2 cellular contexts compared by ENCODE assay signal in the genomic region with DNA sequence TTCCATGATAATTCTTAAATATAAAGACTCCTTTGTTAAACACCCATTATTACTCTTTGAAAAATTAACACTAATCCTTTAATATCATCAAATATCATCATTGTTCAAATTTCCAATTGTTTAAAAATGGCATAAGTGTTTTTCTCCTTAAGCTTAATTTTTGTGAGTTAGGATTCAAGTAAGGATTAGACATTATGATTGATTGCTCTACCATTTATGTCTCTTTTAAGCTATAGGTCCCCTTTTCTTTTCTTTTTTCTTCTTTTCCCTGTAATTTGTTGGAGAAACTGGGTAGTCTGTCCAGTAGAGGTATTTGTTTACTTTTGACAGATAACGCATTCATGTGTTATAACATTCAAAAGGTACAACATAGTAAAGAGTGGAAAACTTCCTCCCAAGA.
TF ChIP-seq lines count a peak whose summit lies in the region.

No MANE protein-coding gene starts in this region.

TF ChIP-seq in K562, 482 proteins besides CTCF, POLR2A, EP300 and RAD21 (continued from another document):
- TF ChIP-seq, protein P1, sequence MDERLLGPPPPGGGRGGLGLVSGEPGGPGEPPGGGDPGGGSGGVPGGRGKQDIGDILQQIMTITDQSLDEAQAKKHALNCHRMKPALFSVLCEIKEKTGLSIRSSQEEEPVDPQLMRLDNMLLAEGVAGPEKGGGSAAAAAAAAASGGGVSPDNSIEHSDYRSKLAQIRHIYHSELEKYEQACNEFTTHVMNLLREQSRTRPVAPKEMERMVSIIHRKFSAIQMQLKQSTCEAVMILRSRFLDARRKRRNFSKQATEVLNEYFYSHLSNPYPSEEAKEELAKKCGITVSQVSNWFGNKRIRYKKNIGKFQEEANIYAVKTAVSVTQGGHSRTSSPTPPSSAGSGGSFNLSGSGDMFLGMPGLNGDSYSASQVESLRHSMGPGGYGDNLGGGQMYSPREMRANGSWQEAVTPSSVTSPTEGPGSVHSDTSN (CRISPR knock-in tag; IDR thresholded peaks at IDR 0.05; ENCODE audit: low read depth), result no peak
- TF ChIP-seq, protein P1 (tag; conservative IDR thresholded peaks at IDR 0.05; ENCODE audit: low read depth), result peak; percentile 63
- TF ChIP-seq OTX1 (CRISPR knock-in tag; IDR thresholded peaks at IDR 0.05) (no peak), SIN3A (IDR thresholded peaks at IDR 0.05; ENCODE audit: borderline replicate concordance in 2 of 2, control insufficient read depth in 1 of 2, low read depth in 2 of 2, low read length in 2 of 2) (no peak)
- TF ChIP-seq, protein P2, sequence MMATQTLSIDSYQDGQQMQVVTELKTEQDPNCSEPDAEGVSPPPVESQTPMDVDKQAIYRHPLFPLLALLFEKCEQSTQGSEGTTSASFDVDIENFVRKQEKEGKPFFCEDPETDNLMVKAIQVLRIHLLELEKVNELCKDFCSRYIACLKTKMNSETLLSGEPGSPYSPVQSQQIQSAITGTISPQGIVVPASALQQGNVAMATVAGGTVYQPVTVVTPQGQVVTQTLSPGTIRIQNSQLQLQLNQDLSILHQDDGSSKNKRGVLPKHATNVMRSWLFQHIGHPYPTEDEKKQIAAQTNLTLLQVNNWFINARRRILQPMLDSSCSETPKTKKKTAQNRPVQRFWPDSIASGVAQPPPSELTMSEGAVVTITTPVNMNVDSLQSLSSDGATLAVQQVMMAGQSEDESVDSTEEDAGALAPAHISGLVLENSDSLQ (IDR thresholded peaks at IDR 0.05), result peak; percentile 52; the same call in 1 of the 2 replicates

TF ChIP-seq in SK-N-SH treated with all-trans-retinoic acid at 6 μM for 48 hours, 23 proteins besides CTCF, POLR2A, EP300 and RAD21 (continued from another document):
- TF ChIP-seq, protein P3, sequence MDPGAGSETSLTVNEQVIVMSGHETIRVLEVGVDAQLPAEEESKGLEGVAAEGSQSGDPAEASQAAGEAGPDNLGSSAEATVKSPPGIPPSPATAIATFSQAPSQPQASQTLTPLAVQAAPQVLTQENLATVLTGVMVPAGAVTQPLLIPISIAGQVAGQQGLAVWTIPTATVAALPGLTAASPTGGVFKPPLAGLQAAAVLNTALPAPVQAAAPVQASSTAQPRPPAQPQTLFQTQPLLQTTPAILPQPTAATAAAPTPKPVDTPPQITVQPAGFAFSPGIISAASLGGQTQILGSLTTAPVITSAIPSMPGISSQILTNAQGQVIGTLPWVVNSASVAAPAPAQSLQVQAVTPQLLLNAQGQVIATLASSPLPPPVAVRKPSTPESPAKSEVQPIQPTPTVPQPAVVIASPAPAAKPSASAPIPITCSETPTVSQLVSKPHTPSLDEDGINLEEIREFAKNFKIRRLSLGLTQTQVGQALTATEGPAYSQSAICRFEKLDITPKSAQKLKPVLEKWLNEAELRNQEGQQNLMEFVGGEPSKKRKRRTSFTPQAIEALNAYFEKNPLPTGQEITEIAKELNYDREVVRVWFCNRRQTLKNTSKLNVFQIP (CRISPR knock-in tag; IDR thresholded peaks at IDR 0.05; ENCODE audit: borderline replicate concordance, low read depth), result no peak
- TF ChIP-seq RARB (CRISPR knock-in tag; IDR thresholded peaks at IDR 0.05) (no peak), ZFP3 (CRISPR knock-in tag; IDR thresholded peaks at IDR 0.05) (no peak), OSR1 (CRISPR knock-in tag; IDR thresholded peaks at IDR 0.05) (no peak), TOX (CRISPR knock-in tag; IDR thresholded peaks at IDR 0.05; ENCODE audit: borderline replicate concordance) (no peak), ZC3H10 (CRISPR knock-in tag; IDR thresholded peaks at IDR 0.05) (no peak), ISL1 (CRISPR knock-in tag; IDR thresholded peaks at IDR 0.05) (no peak), ARNTL (CRISPR knock-in tag; IDR thresholded peaks at IDR 0.05; ENCODE audit: borderline replicate concordance, low read depth) (no peak), ZNF8 (CRISPR knock-in tag; IDR thresholded peaks at IDR 0.05) (no peak), PPARA (CRISPR knock-in tag; IDR thresholded peaks at IDR 0.05; ENCODE audit: borderline replicate concordance) (no peak), ZFP30 (CRISPR knock-in tag; IDR thresholded peaks at IDR 0.05) (no peak)
- TF ChIP-seq, protein P4, sequence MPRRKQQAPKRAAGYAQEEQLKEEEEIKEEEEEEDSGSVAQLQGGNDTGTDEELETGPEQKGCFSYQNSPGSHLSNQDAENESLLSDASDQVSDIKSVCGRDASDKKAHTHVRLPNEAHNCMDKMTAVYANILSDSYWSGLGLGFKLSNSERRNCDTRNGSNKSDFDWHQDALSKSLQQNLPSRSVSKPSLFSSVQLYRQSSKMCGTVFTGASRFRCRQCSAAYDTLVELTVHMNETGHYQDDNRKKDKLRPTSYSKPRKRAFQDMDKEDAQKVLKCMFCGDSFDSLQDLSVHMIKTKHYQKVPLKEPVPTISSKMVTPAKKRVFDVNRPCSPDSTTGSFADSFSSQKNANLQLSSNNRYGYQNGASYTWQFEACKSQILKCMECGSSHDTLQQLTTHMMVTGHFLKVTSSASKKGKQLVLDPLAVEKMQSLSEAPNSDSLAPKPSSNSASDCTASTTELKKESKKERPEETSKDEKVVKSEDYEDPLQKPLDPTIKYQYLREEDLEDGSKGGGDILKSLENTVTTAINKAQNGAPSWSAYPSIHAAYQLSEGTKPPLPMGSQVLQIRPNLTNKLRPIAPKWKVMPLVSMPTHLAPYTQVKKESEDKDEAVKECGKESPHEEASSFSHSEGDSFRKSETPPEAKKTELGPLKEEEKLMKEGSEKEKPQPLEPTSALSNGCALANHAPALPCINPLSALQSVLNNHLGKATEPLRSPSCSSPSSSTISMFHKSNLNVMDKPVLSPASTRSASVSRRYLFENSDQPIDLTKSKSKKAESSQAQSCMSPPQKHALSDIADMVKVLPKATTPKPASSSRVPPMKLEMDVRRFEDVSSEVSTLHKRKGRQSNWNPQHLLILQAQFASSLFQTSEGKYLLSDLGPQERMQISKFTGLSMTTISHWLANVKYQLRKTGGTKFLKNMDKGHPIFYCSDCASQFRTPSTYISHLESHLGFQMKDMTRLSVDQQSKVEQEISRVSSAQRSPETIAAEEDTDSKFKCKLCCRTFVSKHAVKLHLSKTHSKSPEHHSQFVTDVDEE (CRISPR knock-in tag; IDR thresholded peaks at IDR 0.05), result no peak
- TF ChIP-seq, protein P5, sequence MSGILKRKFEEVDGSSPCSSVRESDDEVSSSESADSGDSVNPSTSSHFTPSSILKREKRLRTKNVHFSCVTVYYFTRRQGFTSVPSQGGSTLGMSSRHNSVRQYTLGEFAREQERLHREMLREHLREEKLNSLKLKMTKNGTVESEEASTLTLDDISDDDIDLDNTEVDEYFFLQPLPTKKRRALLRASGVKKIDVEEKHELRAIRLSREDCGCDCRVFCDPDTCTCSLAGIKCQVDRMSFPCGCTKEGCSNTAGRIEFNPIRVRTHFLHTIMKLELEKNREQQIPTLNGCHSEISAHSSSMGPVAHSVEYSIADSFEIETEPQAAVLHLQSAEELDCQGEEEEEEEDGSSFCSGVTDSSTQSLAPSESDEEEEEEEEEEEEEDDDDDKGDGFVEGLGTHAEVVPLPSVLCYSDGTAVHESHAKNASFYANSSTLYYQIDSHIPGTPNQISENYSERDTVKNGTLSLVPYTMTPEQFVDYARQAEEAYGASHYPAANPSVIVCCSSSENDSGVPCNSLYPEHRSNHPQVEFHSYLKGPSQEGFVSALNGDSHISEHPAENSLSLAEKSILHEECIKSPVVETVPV (CRISPR knock-in tag; IDR thresholded peaks at IDR 0.05), result no peak
